20 cellular contexts compared by ENCODE assay signal in genomic region chr19:7697721-7698287, GRCh38. TPM values are rescaled to one million over a fixed set of nuclear protein-coding genes. Genes with fewer than 3 reads are reported as not detected.
"Had no signal": no experiment of that assay in that cellular context is flagged by ENCODE, and none has a peak within 500 bp of the region (broad histone marks: within the 10 kb centered on the region; RNA-seq: fewer than 3 reads in every experiment).

No MANE protein-coding gene starts in this region.

- H3K36me3 ChIP-seq: adrenal gland, cardiac muscle cell, gastrocnemius medialis, heart left ventricle, right atrium auricular region, suprapubic skin had no signal

- DNase-seq: activated CD4-positive, alpha-beta T cell treated with anti-CD3 and anti-CD28 coated beads, Interleukin-2, amount 50 U/mL, for 4 hours; activated CD4-positive, CD25-positive, alpha-beta regulatory T cell treated with anti-CD3 and anti-CD28 coated beads, Interleukin-2, amount 50 U/mL, for 72 hours; activated naive CD4-positive, alpha-beta T cell treated with anti-CD3 and anti-CD28 coated beads for 36 hours; adrenal gland; erythroblast; gastrocnemius medialis; heart left ventricle; mesendoderm; nucleus accumbens; stimulated activated CD4-positive, alpha-beta T cell treated with anti-CD3 and anti-CD28 coated beads, Interleukin-15, amount 100 ng/mL, for 24 hours; stimulated activated CD4-positive, alpha-beta T cell treated with anti-CD3 and anti-CD28 coated beads, Interleukin-4, amount 100 ng/mL, for 1 hour; stimulated activated naive CD4-positive, alpha-beta T cell treated with Interleukin-2 at 50 U/mL for 16 hours had no signal

- H3K9me3 ChIP-seq: adrenal gland, gastrocnemius medialis, heart left ventricle, right atrium auricular region, suprapubic skin had no signal

- H3K27me3 ChIP-seq: right atrium auricular region had no signal

- H3K27ac ChIP-seq: adrenal gland, cardiac muscle cell, gastrocnemius medialis, heart left ventricle, right atrium auricular region, skin epidermis, suprapubic skin had no signal

- H3K4me1 ChIP-seq: adrenal gland, gastrocnemius medialis, right atrium auricular region, suprapubic skin had no signal

- H3K4me3 ChIP-seq: adrenal gland, cardiac muscle cell, gastrocnemius medialis, heart left ventricle, right atrium auricular region, skin epidermis, suprapubic skin had no signal

- ATAC-seq: gastrocnemius medialis, heart left ventricle had no signal

RNA-seq across cellular contexts. Expression of gene FCER2, which starts 4.1 kb away (rescaled TPM):
- total RNA-seq: cardiac muscle cell, gastrocnemius medialis, lower leg skin, progenitor cell of endocrine pancreas, right atrium auricular region, suprapubic skin had no signal
- polyA plus RNA-seq: cardiac muscle cell had no signal

RNA-seq across cellular contexts. Expression of gene MCEMP1, which starts 20.9 kb away (rescaled TPM):
- total RNA-seq: activated naive CD4-positive, alpha-beta T cell treated with anti-CD3 and anti-CD28 coated beads for 36 hours; activated T-helper 2 cell treated with anti-CD3 and anti-CD28 coated beads, Interferon-gamma antibody, Interleukin-2, Interleukin-4, amounts not matched to agents 10 μg/mL and 5 μg/mL and 100 μg/mL, durations not matched to agents 14 hours and 24 hours and 36 hours; cardiac muscle cell; lower leg skin; progenitor cell of endocrine pancreas; T-helper 2 cell treated with Interferon-gamma antibody and Interleukin-4, amounts not matched to agents 100 ng/mL and 5 ng/mL, for 36 hours had no signal
- polyA plus RNA-seq: cardiac muscle cell had no signal

RNA-seq across cellular contexts. Expression of gene RETN, which starts 29.0 kb away (rescaled TPM):
- total RNA-seq: activated naive CD4-positive, alpha-beta T cell treated with anti-CD3 and anti-CD28 coated beads for 36 hours; activated T-helper 2 cell treated with anti-CD3 and anti-CD28 coated beads, Interferon-gamma antibody, Interleukin-2, Interleukin-4, amounts not matched to agents 10 μg/mL and 5 μg/mL and 100 μg/mL, durations not matched to agents 14 hours and 24 hours and 36 hours; cardiac muscle cell; lower leg skin; progenitor cell of endocrine pancreas; right atrium auricular region; suprapubic skin; T-helper 2 cell treated with Interferon-gamma antibody and Interleukin-4, amounts not matched to agents 100 ng/mL and 5 ng/mL, for 36 hours had no signal
- polyA plus RNA-seq: cardiac muscle cell had no signal

RNA-seq across cellular contexts. Expression of gene CLEC4G, which starts 34.1 kb away (rescaled TPM):
- total RNA-seq: activated naive CD4-positive, alpha-beta T cell treated with anti-CD3 and anti-CD28 coated beads for 36 hours; activated T-helper 2 cell treated with anti-CD3 and anti-CD28 coated beads, Interferon-gamma antibody, Interleukin-2, Interleukin-4, amounts not matched to agents 10 μg/mL and 5 μg/mL and 100 μg/mL, durations not matched to agents 14 hours and 24 hours and 36 hours; cardiac muscle cell; progenitor cell of endocrine pancreas; T-helper 2 cell treated with Interferon-gamma antibody and Interleukin-4, amounts not matched to agents 100 ng/mL and 5 ng/mL, for 36 hours had no signal
- polyA plus RNA-seq: cardiac muscle cell had no signal
